ENCODE assay signal across 2 cellular contexts in the genomic region with DNA sequence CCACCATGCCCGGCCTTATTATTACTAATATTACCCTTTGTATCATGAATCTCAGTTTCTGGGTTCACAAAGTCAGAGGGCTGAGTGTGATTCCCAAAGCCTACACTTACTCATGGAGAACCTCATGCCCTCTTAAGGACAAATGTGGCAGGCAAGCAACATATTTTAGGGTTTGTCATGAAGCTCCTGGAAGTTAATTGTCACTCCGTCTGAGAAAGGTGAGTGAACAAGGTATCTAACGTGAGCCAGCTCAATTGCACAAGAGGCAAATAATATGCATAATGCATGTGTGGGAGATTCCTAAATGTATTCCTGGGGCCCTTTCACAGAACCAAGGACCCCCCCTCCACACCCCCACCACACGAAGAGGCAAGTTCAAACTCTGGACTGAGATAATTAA.
TF ChIP-seq lines count a peak whose summit lies in the region.

No MANE protein-coding gene starts in this region.

TF ChIP-seq in A549, 52 proteins besides CTCF, POLR2A, EP300 and RAD21 (continued from another document):
- TF ChIP-seq, protein P1, sequence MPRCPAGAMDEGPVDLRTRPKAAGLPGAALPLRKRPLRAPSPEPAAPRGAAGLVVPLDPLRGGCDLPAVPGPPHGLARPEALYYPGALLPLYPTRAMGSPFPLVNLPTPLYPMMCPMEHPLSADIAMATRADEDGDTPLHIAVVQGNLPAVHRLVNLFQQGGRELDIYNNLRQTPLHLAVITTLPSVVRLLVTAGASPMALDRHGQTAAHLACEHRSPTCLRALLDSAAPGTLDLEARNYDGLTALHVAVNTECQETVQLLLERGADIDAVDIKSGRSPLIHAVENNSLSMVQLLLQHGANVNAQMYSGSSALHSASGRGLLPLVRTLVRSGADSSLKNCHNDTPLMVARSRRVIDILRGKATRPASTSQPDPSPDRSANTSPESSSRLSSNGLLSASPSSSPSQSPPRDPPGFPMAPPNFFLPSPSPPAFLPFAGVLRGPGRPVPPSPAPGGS (IDR thresholded peaks at IDR 0.05), result no peak
- TF ChIP-seq HOXB5 (CRISPR knock-in tag; IDR thresholded peaks at IDR 0.05) (no peak), RNF2 (IDR thresholded peaks at IDR 0.05; ENCODE audit: borderline replicate concordance, low read depth) (no peak), PHF8 (IDR thresholded peaks at IDR 0.05; ENCODE audit: borderline replicate concordance, low read depth) (no peak), SREBF2 (IDR thresholded peaks at IDR 0.05) (no peak), ZSCAN20 (CRISPR knock-in tag; IDR thresholded peaks at IDR 0.05) (no peak)
- TF ChIP-seq, protein P2, sequence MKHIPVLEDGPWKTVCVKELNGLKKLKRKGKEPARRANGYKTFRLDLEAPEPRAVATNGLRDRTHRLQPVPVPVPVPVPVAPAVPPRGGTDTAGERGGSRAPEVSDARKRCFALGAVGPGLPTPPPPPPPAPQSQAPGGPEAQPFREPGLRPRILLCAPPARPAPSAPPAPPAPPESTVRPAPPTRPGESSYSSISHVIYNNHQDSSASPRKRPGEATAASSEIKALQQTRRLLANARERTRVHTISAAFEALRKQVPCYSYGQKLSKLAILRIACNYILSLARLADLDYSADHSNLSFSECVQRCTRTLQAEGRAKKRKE (CRISPR knock-in tag; IDR thresholded peaks at IDR 0.05; ENCODE audit: low read depth), result no peak
- TF ChIP-seq, protein P3, sequence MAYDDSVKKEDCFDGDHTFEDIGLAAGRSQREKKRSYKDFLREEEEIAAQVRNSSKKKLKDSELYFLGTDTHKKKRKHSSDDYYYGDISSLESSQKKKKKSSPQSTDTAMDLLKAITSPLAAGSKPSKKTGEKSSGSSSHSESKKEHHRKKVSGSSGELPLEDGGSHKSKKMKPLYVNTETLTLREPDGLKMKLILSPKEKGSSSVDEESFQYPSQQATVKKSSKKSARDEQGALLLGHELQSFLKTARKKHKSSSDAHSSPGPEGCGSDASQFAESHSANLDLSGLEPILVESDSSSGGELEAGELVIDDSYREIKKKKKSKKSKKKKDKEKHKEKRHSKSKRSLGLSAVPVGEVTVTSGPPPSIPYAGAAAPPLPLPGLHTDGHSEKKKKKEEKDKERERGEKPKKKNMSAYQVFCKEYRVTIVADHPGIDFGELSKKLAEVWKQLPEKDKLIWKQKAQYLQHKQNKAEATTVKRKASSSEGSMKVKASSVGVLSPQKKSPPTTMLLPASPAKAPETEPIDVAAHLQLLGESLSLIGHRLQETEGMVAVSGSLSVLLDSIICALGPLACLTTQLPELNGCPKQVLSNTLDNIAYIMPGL (CRISPR knock-in tag; IDR thresholded peaks at IDR 0.05; ENCODE audit: borderline replicate concordance), result no peak

TF ChIP-seq in WTC11, 78 proteins besides CTCF, POLR2A, EP300 and RAD21 (continued from another document):
- TF ChIP-seq, protein P4, sequence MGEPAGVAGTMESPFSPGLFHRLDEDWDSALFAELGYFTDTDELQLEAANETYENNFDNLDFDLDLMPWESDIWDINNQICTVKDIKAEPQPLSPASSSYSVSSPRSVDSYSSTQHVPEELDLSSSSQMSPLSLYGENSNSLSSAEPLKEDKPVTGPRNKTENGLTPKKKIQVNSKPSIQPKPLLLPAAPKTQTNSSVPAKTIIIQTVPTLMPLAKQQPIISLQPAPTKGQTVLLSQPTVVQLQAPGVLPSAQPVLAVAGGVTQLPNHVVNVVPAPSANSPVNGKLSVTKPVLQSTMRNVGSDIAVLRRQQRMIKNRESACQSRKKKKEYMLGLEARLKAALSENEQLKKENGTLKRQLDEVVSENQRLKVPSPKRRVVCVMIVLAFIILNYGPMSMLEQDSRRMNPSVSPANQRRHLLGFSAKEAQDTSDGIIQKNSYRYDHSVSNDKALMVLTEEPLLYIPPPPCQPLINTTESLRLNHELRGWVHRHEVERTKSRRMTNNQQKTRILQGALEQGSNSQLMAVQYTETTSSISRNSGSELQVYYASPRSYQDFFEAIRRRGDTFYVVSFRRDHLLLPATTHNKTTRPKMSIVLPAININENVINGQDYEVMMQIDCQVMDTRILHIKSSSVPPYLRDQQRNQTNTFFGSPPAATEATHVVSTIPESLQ (CRISPR knock-in tag; IDR thresholded peaks at IDR 0.05), result no peak
- TF ChIP-seq CBFB (CRISPR knock-in tag; IDR thresholded peaks at IDR 0.05; ENCODE audit: low read depth) (no peak), ZNF671 (CRISPR knock-in tag; IDR thresholded peaks at IDR 0.05) (no peak), ZNF219 (CRISPR knock-in tag; IDR thresholded peaks at IDR 0.05; ENCODE audit: borderline replicate concordance) (no peak), ATF1 (CRISPR knock-in tag; IDR thresholded peaks at IDR 0.05) (no peak), ZNF423 (CRISPR knock-in tag; IDR thresholded peaks at IDR 0.05) (no peak)
- TF ChIP-seq, protein P5, sequence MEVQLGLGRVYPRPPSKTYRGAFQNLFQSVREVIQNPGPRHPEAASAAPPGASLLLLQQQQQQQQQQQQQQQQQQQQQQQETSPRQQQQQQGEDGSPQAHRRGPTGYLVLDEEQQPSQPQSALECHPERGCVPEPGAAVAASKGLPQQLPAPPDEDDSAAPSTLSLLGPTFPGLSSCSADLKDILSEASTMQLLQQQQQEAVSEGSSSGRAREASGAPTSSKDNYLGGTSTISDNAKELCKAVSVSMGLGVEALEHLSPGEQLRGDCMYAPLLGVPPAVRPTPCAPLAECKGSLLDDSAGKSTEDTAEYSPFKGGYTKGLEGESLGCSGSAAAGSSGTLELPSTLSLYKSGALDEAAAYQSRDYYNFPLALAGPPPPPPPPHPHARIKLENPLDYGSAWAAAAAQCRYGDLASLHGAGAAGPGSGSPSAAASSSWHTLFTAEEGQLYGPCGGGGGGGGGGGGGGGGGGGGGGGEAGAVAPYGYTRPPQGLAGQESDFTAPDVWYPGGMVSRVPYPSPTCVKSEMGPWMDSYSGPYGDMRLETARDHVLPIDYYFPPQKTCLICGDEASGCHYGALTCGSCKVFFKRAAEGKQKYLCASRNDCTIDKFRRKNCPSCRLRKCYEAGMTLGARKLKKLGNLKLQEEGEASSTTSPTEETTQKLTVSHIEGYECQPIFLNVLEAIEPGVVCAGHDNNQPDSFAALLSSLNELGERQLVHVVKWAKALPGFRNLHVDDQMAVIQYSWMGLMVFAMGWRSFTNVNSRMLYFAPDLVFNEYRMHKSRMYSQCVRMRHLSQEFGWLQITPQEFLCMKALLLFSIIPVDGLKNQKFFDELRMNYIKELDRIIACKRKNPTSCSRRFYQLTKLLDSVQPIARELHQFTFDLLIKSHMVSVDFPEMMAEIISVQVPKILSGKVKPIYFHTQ (CRISPR knock-in tag; IDR thresholded peaks at IDR 0.05), result no peak
- TF ChIP-seq, protein P6, sequence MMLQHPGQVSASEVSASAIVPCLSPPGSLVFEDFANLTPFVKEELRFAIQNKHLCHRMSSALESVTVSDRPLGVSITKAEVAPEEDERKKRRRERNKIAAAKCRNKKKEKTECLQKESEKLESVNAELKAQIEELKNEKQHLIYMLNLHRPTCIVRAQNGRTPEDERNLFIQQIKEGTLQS (CRISPR knock-in tag; conservative IDR thresholded peaks at IDR 0.05), result no peak
- TF ChIP-seq, protein P7, sequence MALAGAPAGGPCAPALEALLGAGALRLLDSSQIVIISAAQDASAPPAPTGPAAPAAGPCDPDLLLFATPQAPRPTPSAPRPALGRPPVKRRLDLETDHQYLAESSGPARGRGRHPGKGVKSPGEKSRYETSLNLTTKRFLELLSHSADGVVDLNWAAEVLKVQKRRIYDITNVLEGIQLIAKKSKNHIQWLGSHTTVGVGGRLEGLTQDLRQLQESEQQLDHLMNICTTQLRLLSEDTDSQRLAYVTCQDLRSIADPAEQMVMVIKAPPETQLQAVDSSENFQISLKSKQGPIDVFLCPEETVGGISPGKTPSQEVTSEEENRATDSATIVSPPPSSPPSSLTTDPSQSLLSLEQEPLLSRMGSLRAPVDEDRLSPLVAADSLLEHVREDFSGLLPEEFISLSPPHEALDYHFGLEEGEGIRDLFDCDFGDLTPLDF (CRISPR knock-in tag; IDR thresholded peaks at IDR 0.05), result no peak
TF ChIP-seq in WTC11: peak in this region for 0.
